In genomic region chr4:16659120-16659519, GRCh38 we compare ENCODE assay signal across 21 cellular contexts.
DNase-seq lines count a peak whose midpoint lies in the region; TF ChIP-seq lines count a peak whose summit lies in the region.
"Had no signal": no experiment of that assay in that cellular context is flagged by ENCODE, and none has a peak within 500 bp of the region (broad histone marks: within the 10 kb centered on the region; RNA-seq: fewer than 3 reads in every experiment).

No MANE protein-coding gene starts in this region.

- H3K36me3 ChIP-seq in A673 (ENCODE audit: insufficient read depth, low read length, poor library complexity, severe bottlenecking) = no peaks in the 10 kb centered on the region

- H3K4me1 ChIP-seq in A673 (ENCODE audit: insufficient read depth, low read length, poor library complexity, severe bottlenecking) = peaks cover 15% of the 10 kb centered on the region

- H3K9me3 ChIP-seq in A673 (ENCODE audit: low read depth, low read length, poor library complexity, severe bottlenecking) = no peaks in the 10 kb centered on the region
- H3K9me3 ChIP-seq: testis had no signal

- H3K27ac ChIP-seq in A673 (ENCODE audit: low read depth, low read length, poor library complexity, severe bottlenecking) (no peak overlapping the region), dorsolateral prefrontal cortex (peak overlapping the region in 51 of 59 donors; percentile 12 to 94 (median 84))
- H3K27ac ChIP-seq: epithelial cell of prostate had no signal

- intact Hi-C loops in A673 (cut with micrococcal nuclease; ENCODE audit: unreplicated experiment) = no loop called here
- intact Hi-C loops in dorsolateral prefrontal cortex (cut with DNase I) = no loop called here
- intact Hi-C loops in posterior vena cava (cut with DNase I) = no loop called here

- POLR2A ChIA-PET in A673 (lab: Charles Lee; ENCODE audit: low non-redundant PET) = no interaction called here
- POLR2A ChIA-PET in HEK293T (lab: Yijun Ruan, JAX) = no interaction called here

- CTCF ChIA-PET in A673 (lab: Charles Lee) (no interaction called here), HEK293T (lab: Yijun Ruan, JAX) (no interaction called here)

- peak; percentile 45 for DNase-seq in A673 (ENCODE audit: low spot score)
- peak; percentile 50 for DNase-seq in GM04504 (ENCODE audit: low read depth)
- no peak for DNase-seq in dorsolateral prefrontal cortex
- peak; percentile 30 for DNase-seq in kidney glomerular epithelial cell (lab: John Stamatoyannopoulos, UW)
- DNase-seq in HEK293T (ENCODE audit: extremely low spot score) = no peak
- DNase-seq in posterior vena cava (ENCODE audit: low spot score) = no peak
- DNase-seq in hippocampal formation (lab: John Stamatoyannopoulos, UW) = no peak
- no peak for DNase-seq in NCI-H1930 (lab: John Stamatoyannopoulos, UW)
- DNase-seq: ACHN; activated CD8-positive, alpha-beta memory T cell treated with anti-CD3 and anti-CD28 coated beads, Interleukin-2, amount 50 U/mL, for 4 hours; IMR-90; naive thymus-derived CD4-positive, alpha-beta T cell; NCI-H1092 treated with DMSO at 0.1 percent for 48 hours; NCI-H2029 treated with DMSO at 0.1 percent for 48 hours; NCI-H446; NCI-H82; occipital lobe; SHP77; stimulated activated CD4-positive, alpha-beta T cell treated with anti-CD3 and anti-CD28 coated beads, Interleukin-4, amount 100 ng/mL, for 1 hour; testis had no signal

- no TSS peak for BruUV-seq in A673 (replicated peaks; lab: Mats Ljungman, UMichigan)

- H3K4me3 ChIP-seq in A673 (ENCODE audit: low read depth, low read length, poor library complexity, severe bottlenecking) (no peak overlapping the region), dorsolateral prefrontal cortex (no peak overlapping the region)
- H3K4me3 ChIP-seq: testis had no signal

- no peak for TF ChIP-seq CTCF in A673 (conservative IDR thresholded peaks at IDR 0.05; ENCODE audit: low read depth, low read length)
- no peak for TF ChIP-seq CTCF in dorsolateral prefrontal cortex (IDR thresholded peaks at IDR 0.05 in 54 of 56, conservative IDR thresholded peaks at IDR 0.05 in 2 of 56; ENCODE audit: low read depth in 1 of 56, partially characterized antibody in 56 of 56)

- no peaks in the 10 kb centered on the region for H3K27me3 ChIP-seq in A673 (replicated peaks; ENCODE audit: insufficient read depth, low read depth, low read length, poor library complexity)
- no peaks in the 10 kb centered on the region for H3K27me3 ChIP-seq in dorsolateral prefrontal cortex
- H3K27me3 ChIP-seq: testis had no signal

TF ChIP-seq in HEK293T, 16 proteins besides CTCF, POLR2A, EP300 and RAD21:
- TF ChIP-seq FOXA1 (IDR thresholded peaks at IDR 0.05) (no peak), L3MBTL2 (conservative IDR thresholded peaks at IDR 0.05) (no peak), ARNT (IDR thresholded peaks at IDR 0.05) (no peak), PKNOX1 (IDR thresholded peaks at IDR 0.05) (no peak), FOXM1 (IDR thresholded peaks at IDR 0.05; ENCODE audit: borderline replicate concordance) (no peak), TARDBP (IDR thresholded peaks at IDR 0.05) (no peak), HDGF (IDR thresholded peaks at IDR 0.05; ENCODE audit: borderline replicate concordance) (no peak)

Comparison
In these comparisons a context has a peak if more than half of its experiments do, and no peak if none do; other contexts are left out.
1. DNase-seq: peak in A673 (single experiment), GM04504 (single experiment) and kidney glomerular epithelial cell (single experiment); none in dorsolateral prefrontal cortex (0 of 10), HEK293T (single experiment), posterior vena cava (single experiment), hippocampal formation (0 of 2) and NCI-H1930 (0 of 2).